In the genomic region with DNA sequence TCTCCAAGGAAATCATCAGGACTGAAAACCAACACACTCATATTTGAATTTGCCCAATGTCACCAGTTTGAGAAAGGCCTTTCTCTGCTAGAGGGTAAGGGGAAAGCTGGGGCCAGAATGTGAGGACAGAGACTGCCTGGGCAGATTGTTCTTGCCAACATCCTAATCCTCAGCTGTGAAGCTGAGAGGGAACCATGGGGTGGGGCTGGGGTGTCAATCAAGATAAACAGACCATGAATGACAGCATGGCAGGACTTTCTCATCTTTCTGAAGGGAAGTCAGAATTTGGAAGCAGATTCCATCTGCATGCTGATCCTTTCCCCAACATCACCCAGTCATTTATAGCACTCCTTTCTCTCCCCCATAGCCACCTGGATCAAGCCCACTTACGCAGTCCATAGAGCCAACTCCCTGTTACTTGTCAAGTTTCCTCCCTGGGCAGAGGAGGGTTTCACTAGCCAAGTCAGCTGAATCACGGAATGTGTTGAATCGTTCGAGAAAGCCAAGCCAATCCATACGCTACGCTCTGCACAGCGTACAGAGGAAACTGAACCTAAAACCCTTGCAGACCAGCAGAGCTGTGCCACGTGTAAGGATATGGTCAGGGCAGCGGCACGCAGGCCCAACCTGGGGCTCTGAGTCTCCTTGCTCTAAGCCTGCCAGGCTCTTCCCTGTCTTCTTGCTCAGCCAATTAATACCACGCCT, we compare ENCODE assay signal across 10 cellular contexts. TPM values are rescaled to one million over a fixed set of nuclear protein-coding genes. Genes with fewer than 3 reads are reported as not detected.
A peak's percentile ranks its signal among the peaks of the same experiment; 100 is the strongest.
DNase-seq lines count a peak whose midpoint lies in the region; ATAC-seq and TF ChIP-seq lines count a peak whose summit lies in the region.
"Had no signal": no experiment of that assay in that cellular context is flagged by ENCODE, and none has a peak within 500 bp of the region (broad histone marks: within the 10 kb centered on the region; RNA-seq: fewer than 3 reads in every experiment).

No MANE protein-coding gene starts in this region.

- peak overlapping the region; percentile 14 for H3K27ac ChIP-seq in duodenal mucosa (ENCODE audit: low read depth, low read length)
- H3K27ac ChIP-seq: heart left ventricle had no signal

- TF ChIP-seq CTCF in GM12864 (IDR thresholded peaks at IDR 0.05; ENCODE audit: low read depth, low read length, missing control alignments) = no peak

- no peaks in the 10 kb centered on the region for H3K9me3 ChIP-seq in duodenal mucosa (ENCODE audit: control insufficient read depth in 1 of 2, low read length in 2 of 2)
- H3K9me3 ChIP-seq: heart left ventricle had no signal

- peak; percentile 66 for ATAC-seq in GM19397 (IDR thresholded peaks at IDR 0.05; ENCODE audit: unreplicated experiment)
- ATAC-seq in HG03064 (IDR thresholded peaks at IDR 0.05; ENCODE audit: low read depth, unreplicated experiment) = peak; percentile 47

- peaks cover 0 to 3% of the 10 kb centered on the region in 2 donors for H3K4me1 ChIP-seq in duodenal mucosa (ENCODE audit: control insufficient read depth in 1 of 2, insufficient read depth in 2 of 2, low read length in 2 of 2)
- H3K4me1 ChIP-seq: heart left ventricle had no signal

- H3K4me3 ChIP-seq in GM12864 (ENCODE audit: low read depth, low read length) (peak overlapping the region; percentile 2), duodenal mucosa (ENCODE audit: low read depth in 1 of 2, low read length in 2 of 2) (no peak overlapping the region)
- H3K4me3 ChIP-seq: heart left ventricle had no signal

- H3K27me3 ChIP-seq in duodenal mucosa (ENCODE audit: control insufficient read depth in 1 of 2, insufficient read depth in 2 of 2, low read length in 2 of 2) = no peaks in the 10 kb centered on the region

- H3K9ac ChIP-seq in duodenal mucosa (ENCODE audit: low read depth in 1 of 2, low read length in 2 of 2) = no peak overlapping the region

- H3K36me3 ChIP-seq in duodenal mucosa (ENCODE audit: control insufficient read depth in 1 of 2, insufficient read depth in 2 of 2, low read length in 2 of 2) = no peaks in the 10 kb centered on the region
- H3K36me3 ChIP-seq: heart left ventricle had no signal

- DNase-seq in GM12864 (ENCODE audit: low read depth) = peak; percentile 72
- no peak for DNase-seq in effector CD8-positive, alpha-beta T cell (lab: John Stamatoyannopoulos, UW)
- no peak for DNase-seq in mucosa of gallbladder (ENCODE audit: low spot score)
- no peak for DNase-seq in T1000 (lab: John Stamatoyannopoulos, UW)
- no peak for DNase-seq in MV-4-11 (lab: John Stamatoyannopoulos, UW)
- DNase-seq: central memory CD4-positive, alpha-beta T cell; heart left ventricle had no signal

RNA-seq across cellular contexts. Expression of a gene that starts 14.9 kb away (rescaled TPM):
- 6.4 TPM for total RNA-seq in mucosa of gallbladder
